ENCODE assay signal across 8 cellular contexts in the genomic region with DNA sequence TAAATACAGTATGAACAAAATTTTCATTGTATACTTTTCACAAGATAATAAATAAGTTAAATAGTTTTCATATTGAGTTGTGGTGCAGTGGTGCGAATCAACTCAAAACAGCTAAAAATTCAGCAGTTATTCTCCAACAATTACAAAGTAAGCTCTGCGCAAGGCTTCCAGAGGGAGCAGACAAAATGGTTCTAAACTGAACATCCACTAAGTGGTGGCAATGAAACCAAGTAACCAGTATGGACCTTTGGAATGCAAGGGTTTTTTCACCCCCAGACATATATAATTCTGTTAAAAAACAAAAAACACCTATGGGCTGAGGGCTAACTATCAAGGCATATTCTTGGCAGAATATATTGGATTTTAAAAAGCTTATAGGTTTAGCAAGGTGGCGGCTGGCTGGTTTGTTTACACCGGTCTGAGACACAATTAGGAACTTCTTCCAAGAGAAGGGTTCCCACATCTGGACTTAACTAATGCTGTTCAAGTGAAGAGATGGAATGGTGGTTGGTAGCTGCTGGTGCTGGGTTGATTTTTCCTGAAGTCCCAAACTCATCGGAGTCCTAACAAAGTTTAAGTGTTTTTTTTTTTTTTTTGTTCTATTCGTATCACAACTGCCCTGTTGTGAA. TPM values are rescaled to one million over a fixed set of nuclear protein-coding genes. Genes with fewer than 3 reads are reported as not detected.
DNase-seq lines count a peak whose midpoint lies in the region; ATAC-seq and TF ChIP-seq lines count a peak whose summit lies in the region.

No MANE protein-coding gene starts in this region.

- H3K4me1 ChIP-seq in esophagus (ENCODE audit: control insufficient read depth in 2 of 2, insufficient read depth in 2 of 2, low read length in 1 of 2) (peaks cover 2 to 15% of the 10 kb centered on the region in 2 donors), osteoblast (ENCODE audit: insufficient read depth, low read length) (peaks cover 56% of the 10 kb centered on the region)

- TF ChIP-seq CTCF in GM12865 (IDR thresholded peaks at IDR 0.05; ENCODE audit: insufficient read depth, low read depth, low read length, missing control alignments), result no peak
- TF ChIP-seq CTCF in osteoblast (IDR thresholded peaks at IDR 0.05; ENCODE audit: extremely low read depth, low read depth, low read length), result no peak

- H2AFZ ChIP-seq in osteoblast (ENCODE audit: low read length), result no peak overlapping the region

- 2 to 5% methylated on average over 6 of the region's 6 CpGs for WGBS in esophagus, 2 donors

- H3K9me3 ChIP-seq in esophagus (ENCODE audit: control insufficient read depth in 2 of 2, insufficient read depth in 1 of 2, low read depth in 1 of 2, low read length in 1 of 2) (no peaks in the 10 kb centered on the region), osteoblast (ENCODE audit: low read depth, low read length) (no peaks in the 10 kb centered on the region)

- peaks cover 51% of the 10 kb centered on the region for H3K79me2 ChIP-seq in osteoblast (ENCODE audit: insufficient read depth, low read length)

- H4K20me1 ChIP-seq in osteoblast (ENCODE audit: insufficient read depth, low read length), result peaks cover 19% of the 10 kb centered on the region

- H3K4me3 ChIP-seq in GM12865 (ENCODE audit: low read depth, low read length) (peak overlapping the region; percentile 91), esophagus (ENCODE audit: low read depth in 1 of 2, low read length in 2 of 2) (peak overlapping the region; percentile 47 to 99), osteoblast (ENCODE audit: insufficient read depth, low read length) (peak overlapping the region; percentile 90)

- peaks cover 9 to 16% of the 10 kb centered on the region in 2 donors for H3K36me3 ChIP-seq in esophagus (ENCODE audit: control insufficient read depth in 2 of 2, insufficient read depth in 2 of 2, low read length in 1 of 2)
- H3K36me3 ChIP-seq in osteoblast (ENCODE audit: insufficient read depth, low read length), result peaks cover 30% of the 10 kb centered on the region

- H3K27ac ChIP-seq in esophagus (ENCODE audit: low read depth in 2 of 2, low read length in 1 of 2), result peak overlapping the region; percentile 82 to 99
- H3K27ac ChIP-seq in osteoblast (ENCODE audit: low read depth, low read length), result peak overlapping the region; percentile 88

- no peaks in the 10 kb centered on the region for H3K27me3 ChIP-seq in esophagus (ENCODE audit: control insufficient read depth in 1 of 2, insufficient read depth in 2 of 2, low read length in 2 of 2)
- no peaks in the 10 kb centered on the region for H3K27me3 ChIP-seq in osteoblast (ENCODE audit: insufficient read depth, low read length)

- H3K4me2 ChIP-seq in osteoblast (ENCODE audit: insufficient read depth, low read length), result peak overlapping the region; percentile 85

- in situ Hi-C loops in SK-MEL-5 (cut with HindIII; ENCODE audit: low pct_unique_long_range_greater_than_20kb, low sequenced_read_pairs) (no loop called here), ACHN (cut with HindIII; ENCODE audit: low pct_ligation_motif_present, low pct_unique_long_range_greater_than_20kb, low sequenced_read_pairs) (no loop called here)

- no peak for ATAC-seq in HG02588 (IDR thresholded peaks at IDR 0.05; ENCODE audit: unreplicated experiment)

- DNase-seq in GM12865 (ENCODE audit: low read depth) (no peak), SK-MEL-5 (ENCODE audit: low read depth, low spot score) (peak; percentile 32), osteoblast (ENCODE audit: insufficient read length, low spot score, missing footprints) (peak; percentile 81), ACHN (no peak), NCI-H526 treated with DMSO at 0.1 percent for 48 hours (lab: John Stamatoyannopoulos, UW) (no peak), nucleus accumbens (lab: John Stamatoyannopoulos, UW) (no peak)

RNA-seq across cellular contexts. Expression of gene ZFP36L2, which starts 2.9 kb away (rescaled TPM):
- total RNA-seq in SK-MEL-5 (2014; rRNA removed; shearing (Covaris generic)), result 5.2 and 5.7 TPM in 2 replicates
- 39.6 and 62.8 TPM in 2 replicates for polyA plus RNA-seq in SK-MEL-5 (2015; cell fraction: cytosol; rRNA removed)
- polyA plus RNA-seq in SK-MEL-5 (2015; cell fraction: nucleus; rRNA removed), result 16.3 and 26.1 TPM in 2 replicates
- 10 to 100 TPM; 48.1 to 64.2 TPM for polyA plus RNA-seq in esophagus
- 14.7 and 15.6 TPM in 2 replicates for total RNA-seq in osteoblast

Comparison
In these comparisons a context has a peak if more than half of its experiments do, and no peak if none do; other contexts are left out.
1. DNase-seq: peak in SK-MEL-5 (single experiment) and osteoblast (single experiment); none in GM12865 (single experiment), ACHN (single experiment), NCI-H526 treated with DMSO at 0.1 percent for 48 hours (single experiment) and nucleus accumbens (0 of 56).
2. Peak in every context shown above with its lines, with median percentiles within 50 percentile points of each other: H3K4me3 ChIP-seq.